ENCODE assay signal across 9 cellular contexts in the genomic region with DNA sequence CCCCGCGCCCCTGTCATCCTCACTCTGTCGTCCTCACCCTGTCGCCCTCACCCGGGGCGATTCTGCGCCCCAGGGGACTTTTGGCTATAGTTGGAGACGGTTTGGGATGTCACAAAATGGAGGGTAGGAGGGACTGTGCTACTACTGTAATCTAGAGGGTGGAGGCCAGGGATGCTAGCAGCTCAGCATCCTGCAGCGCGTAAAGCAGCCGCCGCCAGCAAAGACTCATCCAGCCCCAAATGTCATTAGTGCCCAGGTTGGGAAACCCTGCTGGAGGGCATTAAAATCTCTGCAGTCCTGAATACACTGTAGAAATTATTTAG. TPM values are rescaled to one million over a fixed set of nuclear protein-coding genes. Genes with fewer than 3 reads are reported as not detected.
DNase-seq lines count a peak whose midpoint lies in the region; ATAC-seq and TF ChIP-seq lines count a peak whose summit lies in the region.
"Had no signal": no experiment of that assay in that cellular context is flagged by ENCODE, and none has a peak within 500 bp of the region (broad histone marks: within the 10 kb centered on the region; RNA-seq: fewer than 3 reads in every experiment).

No MANE protein-coding gene starts in this region.

- H3K27ac ChIP-seq in mucosa of rectum (ENCODE audit: low read depth in 2 of 2, low read length in 2 of 2): peak overlapping the region; percentile 85 to 92

- DNase-seq in GM12865 (ENCODE audit: low read depth): no peak
- peak; percentile 12 for DNase-seq in cerebellum (ENCODE audit: low spot score)
- no peak for DNase-seq in COLO829 (ENCODE audit: low spot score)
- DNase-seq in NCI-H2029 treated with DMSO at 0.1 percent for 48 hours (lab: John Stamatoyannopoulos, UW): no peak
- no peak for DNase-seq in NCI-H1105 (lab: John Stamatoyannopoulos, UW)

- no peaks in the 10 kb centered on the region for H3K27me3 Mint-ChIP-seq in IgD-negative memory B cell

- ATAC-seq in GM19455 (IDR thresholded peaks at IDR 0.05; ENCODE audit: unreplicated experiment): no peak

- peak overlapping the region; percentile 63 to 97 (median 86) for H3K27ac Mint-ChIP-seq in IgD-negative memory B cell

- no peaks in the 10 kb centered on the region for H3K9me3 ChIP-seq in mucosa of rectum (ENCODE audit: control insufficient read depth in 2 of 2, low read length in 2 of 2)

- no peak for TF ChIP-seq CTCF in GM12865 (IDR thresholded peaks at IDR 0.05; ENCODE audit: insufficient read depth, low read depth, low read length, missing control alignments)

- no peaks in the 10 kb centered on the region for H3K27me3 ChIP-seq in mucosa of rectum (ENCODE audit: control insufficient read depth in 2 of 2, insufficient read depth in 2 of 2, low read length in 2 of 2)

- peak overlapping the region; percentile 92 to 98 (median 95) for H3K4me3 Mint-ChIP-seq in IgD-negative memory B cell

- H3K4me3 ChIP-seq in GM12865 (ENCODE audit: low read depth, low read length) (peak overlapping the region; percentile 94), mucosa of rectum (ENCODE audit: low read length in 2 of 2) (peak overlapping the region; percentile 96 to 97)

- H3K4me1 Mint-ChIP-seq in IgD-negative memory B cell: peaks cover 3 to 9% (median 5%) of the 10 kb centered on the region in 3 donors

- no peaks in the 10 kb centered on the region for H3K9me3 Mint-ChIP-seq in IgD-negative memory B cell

- H3K9ac ChIP-seq in mucosa of rectum (ENCODE audit: low read depth in 1 of 2, low read length in 2 of 2): peak overlapping the region; percentile 82 to 90

- H3K4me1 ChIP-seq in mucosa of rectum (ENCODE audit: control insufficient read depth in 2 of 2, insufficient read depth in 2 of 2, low read length in 2 of 2): peaks cover 3 to 8% of the 10 kb centered on the region in 2 donors

- H3K36me3 ChIP-seq in mucosa of rectum (ENCODE audit: control insufficient read depth in 2 of 2, insufficient read depth in 2 of 2, low read length in 2 of 2): peaks cover 24 to 26% of the 10 kb centered on the region in 2 donors

- peaks cover 14% of the 10 kb centered on the region for H3K36me3 Mint-ChIP-seq in IgD-negative memory B cell

RNA-seq across cellular contexts. Expression of a gene that starts 0.4 kb away (rescaled TPM):
- 8.5 TPM for polyA plus RNA-seq in IgD-negative memory B cell
- 22.3 TPM for total RNA-seq in cerebellum

RNA-seq across cellular contexts. Expression of a gene that starts 11.4 kb away (rescaled TPM):
- not detected for polyA plus RNA-seq in IgD-negative memory B cell
- total RNA-seq in cerebellum: not detected
- total RNA-seq: T-helper 1 cell treated with Interleukin-12 subunit alpha and Interleukin-12 subunit beta and Interleukin-4 antibody, amounts not matched to agents 30 ng/mL and 1 ng/mL, for 36 hours had no signal

RNA-seq across cellular contexts. Expression of a gene that starts 20.7 kb away (rescaled TPM):
- polyA plus RNA-seq in IgD-negative memory B cell: not detected
- total RNA-seq in cerebellum: not detected
- total RNA-seq: T-helper 1 cell treated with Interleukin-12 subunit alpha and Interleukin-12 subunit beta and Interleukin-4 antibody, amounts not matched to agents 30 ng/mL and 1 ng/mL, for 36 hours had no signal

RNA-seq across cellular contexts. Expression of a gene that starts 29.9 kb away (rescaled TPM):
- polyA plus RNA-seq in IgD-negative memory B cell: not detected
- not detected for total RNA-seq in cerebellum
- total RNA-seq: T-helper 1 cell treated with Interleukin-12 subunit alpha and Interleukin-12 subunit beta and Interleukin-4 antibody, amounts not matched to agents 30 ng/mL and 1 ng/mL, for 36 hours had no signal

RNA-seq across cellular contexts. Expression of a gene that starts 39.5 kb away (rescaled TPM):
- not detected for polyA plus RNA-seq in IgD-negative memory B cell
- not detected for total RNA-seq in cerebellum
- total RNA-seq: T-helper 1 cell treated with Interleukin-12 subunit alpha and Interleukin-12 subunit beta and Interleukin-4 antibody, amounts not matched to agents 30 ng/mL and 1 ng/mL, for 36 hours had no signal
